In genomic region chr13:40933508-40933907, GRCh38 we compare ENCODE assay signal across 10 cellular contexts.
DNase-seq lines count a peak whose midpoint lies in the region; ATAC-seq and TF ChIP-seq lines count a peak whose summit lies in the region.
"Had no signal": no experiment of that assay in that cellular context is flagged by ENCODE, and none has a peak within 500 bp of the region (broad histone marks: within the 10 kb centered on the region; RNA-seq: fewer than 3 reads in every experiment).

No MANE protein-coding gene starts in this region.

- no peak overlapping the region for H3K4ac ChIP-seq in H9 (ENCODE audit: low read depth, low read length)

- H3K27ac ChIP-seq in breast epithelium (no peak overlapping the region), thyroid gland (peak overlapping the region; percentile 5 to 56 (median 31)), H9 (ENCODE audit: insufficient read length, low read depth, low read length) (no peak overlapping the region)

- H2BK120ac ChIP-seq in H9 (ENCODE audit: low read depth, low read length, poor library complexity, severe bottlenecking) = no peak overlapping the region

- no peaks in the 10 kb centered on the region for H3K79me1 ChIP-seq in H9 (ENCODE audit: insufficient read depth, low read depth, low read length, poor library complexity, severe bottlenecking)

- no peak overlapping the region for H3K27ac Mint-ChIP-seq in MCF 10A (ENCODE audit: low read depth, unreplicated experiment)
- H3K27ac Mint-ChIP-seq in activated CD4-positive, alpha-beta memory T cell treated with anti-CD3 and anti-CD28 coated beads, Interleukin-2, amount 10 ng/mL, durations not matched to agents 7 days and 5 days = peak overlapping the region; percentile 9
- 0 out of 7 replicates have a peak overlapping the region, but pooled peaks of 1 of the 3 experiments have one; percentile 9 for H3K27ac Mint-ChIP-seq in H9

- H3K27me3 ChIP-seq in breast epithelium (no peaks in the 10 kb centered on the region), thyroid gland (no peaks in the 10 kb centered on the region), H9 (ENCODE audit: insufficient read depth, low read length) (no peaks in the 10 kb centered on the region)

- H3K23me2 ChIP-seq in H9 (ENCODE audit: insufficient read length, low read depth, low read length, poor library complexity, severe bottlenecking) = no peaks in the 10 kb centered on the region

- peaks cover 4% of the 10 kb centered on the region for H3K36me3 ChIP-seq in breast epithelium
- H3K36me3 ChIP-seq in thyroid gland = peaks cover 9% of the 10 kb centered on the region in 2 donors

- H3K4me3 ChIP-seq in breast epithelium = no peak overlapping the region
- H3K4me3 ChIP-seq in thyroid gland (replicated peaks in 1 of 3) = no peak overlapping the region

- H3K9me3 Mint-ChIP-seq in MCF 10A (ENCODE audit: unreplicated experiment) = no peaks in the 10 kb centered on the region
- H3K9me3 Mint-ChIP-seq in activated CD4-positive, alpha-beta memory T cell treated with anti-CD3 and anti-CD28 coated beads, Interleukin-2, amount 10 ng/mL, durations not matched to agents 7 days and 5 days = no peaks in the 10 kb centered on the region
- no peaks in the 10 kb centered on the region for H3K9me3 Mint-ChIP-seq in H9

- TSS peak; percentile 36 for BruUV-seq in MCF 10A (replicated peaks; lab: Mats Ljungman, UMichigan)

- no peak for TF ChIP-seq CTCF in MCF 10A (IDR thresholded peaks at IDR 0.05; ENCODE audit: unreplicated experiment)
- no peak for TF ChIP-seq CTCF in breast epithelium (IDR thresholded peaks at IDR 0.05)
- no peak for TF ChIP-seq CTCF in thyroid gland (IDR thresholded peaks at IDR 0.05)
- no peak for TF ChIP-seq CTCF in H9 (conservative IDR thresholded peaks at IDR 0.05)

- H3K4me1 Mint-ChIP-seq in MCF 10A (ENCODE audit: insufficient read depth, unreplicated experiment) (no peaks in the 10 kb centered on the region), H9 (peaks cover 9% of the 10 kb centered on the region in 2 experiments)
- H3K4me1 Mint-ChIP-seq in activated CD4-positive, alpha-beta memory T cell treated with anti-CD3 and anti-CD28 coated beads, Interleukin-2, amount 10 ng/mL, durations not matched to agents 7 days and 5 days = peaks cover 12% of the 10 kb centered on the region

- H3K18ac ChIP-seq in H9 (ENCODE audit: insufficient read length, low read depth, low read length) = no peak overlapping the region

- no peak overlapping the region for H2BK12ac ChIP-seq in H9 (ENCODE audit: insufficient read length, low read depth, low read length)

- H4K20me1 ChIP-seq in H9 (ENCODE audit: control insufficient read depth, insufficient read depth, insufficient read length) = no peaks in the 10 kb centered on the region

- POLR2A ChIA-PET in MCF 10A (lab: Yijun Ruan, JAX) = interaction anchor here (1.1 kb wide), 1 partner anchor 12 kb away, joined by 4 read pairs; no protein-coding TSS in a partner anchor
- POLR2A ChIA-PET in activated CD4-positive, alpha-beta memory T cell treated with anti-CD3 and anti-CD28 coated beads, Interleukin-2, amount 10 ng/mL, durations not matched to agents 7 days and 5 days (lab: Charles Lee) = no interaction called here

- no peak overlapping the region for H2AK5ac ChIP-seq in H9 (ENCODE audit: insufficient read length, low read length)

- TF ChIP-seq POLR2A in breast epithelium (IDR thresholded peaks at IDR 0.05) (no peak), thyroid gland (IDR thresholded peaks at IDR 0.05) (no peak)

- H3K23ac ChIP-seq in H9 (ENCODE audit: insufficient read length, low read depth, low read length) = no peak overlapping the region

- H2BK20ac ChIP-seq in H9 (ENCODE audit: low read depth, low read length, poor library complexity, severe bottlenecking) = no peak overlapping the region

- intact Hi-C loops in MCF 10A (cut with micrococcal nuclease) = no loop called here
- intact Hi-C loops in breast epithelium (cut with DNase I; ENCODE audit: low total_unique reads) = no loop called here
- intact Hi-C loops in thyroid gland (cut with DNase I) = no loop called here

- H4K5ac ChIP-seq in H9 (ENCODE audit: insufficient read length, low read depth, low read length) = no peak overlapping the region

- H2BK5ac ChIP-seq in H9 (ENCODE audit: insufficient read length, low read length) = no peak overlapping the region

- no peak overlapping the region for H3T11ph ChIP-seq in H9 (ENCODE audit: low read length)

- peak; percentile 79 for ATAC-seq in HG02852 (IDR thresholded peaks at IDR 0.05; ENCODE audit: unreplicated experiment)

- H3K9ac ChIP-seq in H9 (ENCODE audit: extremely low read depth, insufficient read length, low read length) = no peak overlapping the region

- no peak overlapping the region for H2BK15ac ChIP-seq in H9 (ENCODE audit: low read depth, low read length)

- WGBS in thyroid gland, 2 donors = 25 to 43% methylated on average over 4 of the region's 4 CpGs
- no CpG with 5 or more reads among the region's 4 CpGs for WGBS in H9 (ENCODE audit: extremely low coverage, insufficient read length, low lambda C conversion rate)

- no peaks in the 10 kb centered on the region for H3K9me3 ChIP-seq in breast epithelium
- H3K9me3 ChIP-seq in thyroid gland = no peaks in the 10 kb centered on the region
- no peaks in the 10 kb centered on the region for H3K9me3 ChIP-seq in H9 (ENCODE audit: control insufficient read depth, low read depth, low read length)

- H3K4me2 ChIP-seq in H9 (ENCODE audit: insufficient read depth, insufficient read length, low read length) = no peak overlapping the region

- no peak overlapping the region for H3K14ac ChIP-seq in H9 (ENCODE audit: insufficient read depth, low read length)

- H3K36me3 Mint-ChIP-seq in MCF 10A (ENCODE audit: insufficient read depth, unreplicated experiment) = peaks cover 80% of the 10 kb centered on the region
- peaks cover 65% of the 10 kb centered on the region for H3K36me3 Mint-ChIP-seq in activated CD4-positive, alpha-beta memory T cell treated with anti-CD3 and anti-CD28 coated beads, Interleukin-2, amount 10 ng/mL, durations not matched to agents 7 days and 5 days (ENCODE audit: low read depth)
- H3K36me3 Mint-ChIP-seq in H9 (ENCODE audit: insufficient read depth in 1 of 3, low read depth in 3 of 3) = peaks cover 0 to 5% (median 0%) of the 10 kb centered on the region in 3 experiments; a peak in 1 of 7 replicates

- CTCF ChIA-PET in MCF 10A (lab: Yijun Ruan, JAX) = interaction anchor here (1.1 kb wide), 1 partner anchor 156 kb away, joined by 5 read pairs; no protein-coding TSS in a partner anchor
- CTCF ChIA-PET in activated CD4-positive, alpha-beta memory T cell treated with anti-CD3 and anti-CD28 coated beads, Interleukin-2, amount 10 ng/mL, durations not matched to agents 7 days and 5 days (lab: Charles Lee) = interaction anchor here (1.5 to 1.6 kb wide), 2 partner anchors 11 to 12 kb away, joined by 5 to 10 read pairs; no protein-coding TSS in a partner anchor

- no peaks in the 10 kb centered on the region for H3K4me1 ChIP-seq in breast epithelium
- peaks cover 19 to 24% of the 10 kb centered on the region in 2 donors for H3K4me1 ChIP-seq in thyroid gland
- H3K4me1 ChIP-seq in H9 (ENCODE audit: insufficient read depth, low read length) = no peaks in the 10 kb centered on the region; the same call in 1 of the 2 replicates

- no peak overlapping the region for H3K4me3 Mint-ChIP-seq in MCF 10A (ENCODE audit: unreplicated experiment)
- H3K4me3 Mint-ChIP-seq in activated CD4-positive, alpha-beta memory T cell treated with anti-CD3 and anti-CD28 coated beads, Interleukin-2, amount 10 ng/mL, durations not matched to agents 7 days and 5 days = no peak overlapping the region
- H3K4me3 Mint-ChIP-seq in H9 = no peak overlapping the region

- no peak overlapping the region for H2AFZ ChIP-seq in H9 (ENCODE audit: low read length)

- no peak for DNase-seq in MCF 10A (ENCODE audit: unreplicated experiment)
- no peak for DNase-seq in breast epithelium (ENCODE audit: low spot score in 2 of 2)
- no peak for DNase-seq in activated CD4-positive, alpha-beta memory T cell treated with anti-CD3 and anti-CD28 coated beads, Interleukin-2, amount 10 ng/mL, durations not matched to agents 7 days and 5 days
- peak; percentile 50 to 63 for DNase-seq in thyroid gland
- no peak for DNase-seq in H9
- DNase-seq in cerebellum (ENCODE audit: low spot score) = no peak
- DNase-seq in NCI-H345 treated with DMSO at 0.1 percent for 48 hours (lab: John Stamatoyannopoulos, UW; ENCODE audit: unreplicated experiment) = no peak
- DNase-seq: NCI-H2107, nucleus accumbens had no signal

- H3K79me2 ChIP-seq in H9 (ENCODE audit: insufficient read depth, low read length) = no peaks in the 10 kb centered on the region

- no peak overlapping the region for H3K56ac ChIP-seq in H9 (ENCODE audit: insufficient read length, low read depth, low read length)

- H3K27me3 Mint-ChIP-seq in MCF 10A (ENCODE audit: insufficient read depth, unreplicated experiment) = no peaks in the 10 kb centered on the region
- no peaks in the 10 kb centered on the region for H3K27me3 Mint-ChIP-seq in activated CD4-positive, alpha-beta memory T cell treated with anti-CD3 and anti-CD28 coated beads, Interleukin-2, amount 10 ng/mL, durations not matched to agents 7 days and 5 days
- no peaks in the 10 kb centered on the region for H3K27me3 Mint-ChIP-seq in H9 (ENCODE audit: low read depth)

- H4K91ac ChIP-seq in H9 (ENCODE audit: insufficient read length, low read depth, low read length) = no peak overlapping the region

- H4K8ac ChIP-seq in H9 (replicated peaks; ENCODE audit: insufficient read length, low read depth, low read length) = no peak overlapping the region

Comparison
In these comparisons a context has a peak if more than half of its experiments do, and no peak if none do; other contexts are left out.
1. DNase-seq: peak in thyroid gland (2 of 2); none in MCF 10A (single experiment), breast epithelium (0 of 2), activated CD4-positive, alpha-beta memory T cell treated with anti-CD3 and anti-CD28 coated beads, Interleukin-2, amount 10 ng/mL, durations not matched to agents 7 days and 5 days (single experiment), H9 (single experiment), cerebellum (single experiment) and NCI-H345 treated with DMSO at 0.1 percent for 48 hours (single experiment).
2. H3K27ac ChIP-seq: peak in thyroid gland (3 of 3); none in breast epithelium (0 of 2) and H9 (single experiment).